8 cellular contexts compared by ENCODE assay signal in genomic region chr2:64606495-64607363, GRCh38. TPM values are rescaled to one million over a fixed set of nuclear protein-coding genes. Genes with fewer than 3 reads are reported as not detected.
DNase-seq lines count a peak whose midpoint lies in the region; ATAC-seq and TF ChIP-seq lines count a peak whose summit lies in the region.

No MANE protein-coding gene starts in this region.

- TF ChIP-seq POLR2A in erythroblast (IDR thresholded peaks at IDR 0.05; ENCODE audit: low read length) = peak; percentile 70

- peak overlapping the region; percentile 65 for H3K27ac Mint-ChIP-seq in activated CD8-positive, alpha-beta T cell treated with anti-CD3 and anti-CD28 coated beads, Interleukin-2, amount 10 ng/mL, durations not matched to agents 7 days and 5 days
- peak overlapping the region; percentile 54 to 56 for H3K27ac Mint-ChIP-seq in natural killer cell treated with Interleukin-12 subunit alpha and Interleukin-12 subunit beta and Interleukin-15 and Interleukin-18, amount 100 ng/mL, for 72 hours
- H3K27ac Mint-ChIP-seq in stimulated activated naive CD8-positive, alpha-beta T cell treated with anti-CD3 and anti-CD28 coated beads, Interleukin-15, amount 100 ng/mL, for 72 hours = peak overlapping the region in 1 of 2 donors; percentile 88

- peaks cover 7% of the 10 kb centered on the region for H3K36me3 Mint-ChIP-seq in activated CD8-positive, alpha-beta T cell treated with anti-CD3 and anti-CD28 coated beads, Interleukin-2, amount 10 ng/mL, durations not matched to agents 7 days and 5 days (ENCODE audit: low read depth)
- no peaks in the 10 kb centered on the region for H3K36me3 Mint-ChIP-seq in natural killer cell treated with Interleukin-12 subunit alpha and Interleukin-12 subunit beta and Interleukin-15 and Interleukin-18, amount 100 ng/mL, for 72 hours

- POLR2A ChIA-PET in activated CD8-positive, alpha-beta T cell treated with anti-CD3 and anti-CD28 coated beads, Interleukin-2, amount 10 ng/mL, durations not matched to agents 7 days and 5 days (lab: Charles Lee) = interaction anchor here (0.6 to 3.0 kb wide), 9 partner anchors 12 to 301 kb away, joined by 3 to 19 read pairs (median 4); partner anchors contain the start of gene SERTAD2

- peak; percentile 83 for ATAC-seq in GM21447 (IDR thresholded peaks at IDR 0.05; ENCODE audit: unreplicated experiment)
- ATAC-seq in activated CD8-positive, alpha-beta T cell treated with anti-CD3 and anti-CD28 coated beads, Interleukin-2, amount 10 ng/mL, durations not matched to agents 7 days and 5 days = peak; percentile 93
- peak; percentile 96 to 97 for ATAC-seq in natural killer cell treated with Interleukin-12 subunit alpha and Interleukin-12 subunit beta and Interleukin-15 and Interleukin-18, amount 100 ng/mL, for 72 hours
- ATAC-seq in stimulated activated naive CD8-positive, alpha-beta T cell treated with anti-CD3 and anti-CD28 coated beads, Interleukin-15, amount 100 ng/mL, for 72 hours = peak; percentile 96

- peaks cover 4% of the 10 kb centered on the region for H3K9me3 Mint-ChIP-seq in activated CD8-positive, alpha-beta T cell treated with anti-CD3 and anti-CD28 coated beads, Interleukin-2, amount 10 ng/mL, durations not matched to agents 7 days and 5 days (ENCODE audit: insufficient read depth)
- H3K9me3 Mint-ChIP-seq in natural killer cell treated with Interleukin-12 subunit alpha and Interleukin-12 subunit beta and Interleukin-15 and Interleukin-18, amount 100 ng/mL, for 72 hours = no peaks in the 10 kb centered on the region
- H3K9me3 Mint-ChIP-seq in stimulated activated naive CD8-positive, alpha-beta T cell treated with anti-CD3 and anti-CD28 coated beads, Interleukin-15, amount 100 ng/mL, for 72 hours = peaks cover 11 to 13% of the 10 kb centered on the region in 2 donors

- H3K4me3 Mint-ChIP-seq in activated CD8-positive, alpha-beta T cell treated with anti-CD3 and anti-CD28 coated beads, Interleukin-2, amount 10 ng/mL, durations not matched to agents 7 days and 5 days = peak overlapping the region; percentile 34
- H3K4me3 Mint-ChIP-seq in natural killer cell treated with Interleukin-12 subunit alpha and Interleukin-12 subunit beta and Interleukin-15 and Interleukin-18, amount 100 ng/mL, for 72 hours = peak overlapping the region; percentile 65
- H3K4me3 Mint-ChIP-seq in stimulated activated naive CD8-positive, alpha-beta T cell treated with anti-CD3 and anti-CD28 coated beads, Interleukin-15, amount 100 ng/mL, for 72 hours = peak overlapping the region; percentile 60 to 64

- CTCF ChIA-PET in activated CD8-positive, alpha-beta T cell treated with anti-CD3 and anti-CD28 coated beads, Interleukin-2, amount 10 ng/mL, durations not matched to agents 7 days and 5 days (lab: Charles Lee) = interaction anchor here (0.6 to 5.5 kb wide), 30 partner anchors 11 to 323 kb away, joined by 3 to 43 read pairs (median 4); partner anchors contain the start of genes AFTPH and SERTAD2

- peaks cover 8% of the 10 kb centered on the region for H3K27me3 Mint-ChIP-seq in activated CD8-positive, alpha-beta T cell treated with anti-CD3 and anti-CD28 coated beads, Interleukin-2, amount 10 ng/mL, durations not matched to agents 7 days and 5 days (ENCODE audit: low read depth)
- no peaks in the 10 kb centered on the region for H3K27me3 Mint-ChIP-seq in natural killer cell treated with Interleukin-12 subunit alpha and Interleukin-12 subunit beta and Interleukin-15 and Interleukin-18, amount 100 ng/mL, for 72 hours
- H3K27me3 Mint-ChIP-seq in stimulated activated naive CD8-positive, alpha-beta T cell treated with anti-CD3 and anti-CD28 coated beads, Interleukin-15, amount 100 ng/mL, for 72 hours = peaks cover 7% of the 10 kb centered on the region

- H3K4me1 Mint-ChIP-seq in activated CD8-positive, alpha-beta T cell treated with anti-CD3 and anti-CD28 coated beads, Interleukin-2, amount 10 ng/mL, durations not matched to agents 7 days and 5 days (ENCODE audit: low read depth) = peaks cover 25% of the 10 kb centered on the region
- peaks cover 18 to 27% of the 10 kb centered on the region in 2 donors for H3K4me1 Mint-ChIP-seq in natural killer cell treated with Interleukin-12 subunit alpha and Interleukin-12 subunit beta and Interleukin-15 and Interleukin-18, amount 100 ng/mL, for 72 hours (ENCODE audit: low read depth in 2 of 2)
- H3K4me1 Mint-ChIP-seq in stimulated activated naive CD8-positive, alpha-beta T cell treated with anti-CD3 and anti-CD28 coated beads, Interleukin-15, amount 100 ng/mL, for 72 hours = peaks cover 39% of the 10 kb centered on the region

- DNase-seq in DMS153 (lab: John Stamatoyannopoulos, UW) (peak; percentile 26), HuH-7 (ENCODE audit: low spot score) (peak; percentile 37), erythroblast (lab: John Stamatoyannopoulos, UW) (peak; percentile 87 to 88), NCI-H2081 treated with DMSO at 0.1 percent for 48 hours (lab: John Stamatoyannopoulos, UW) (no peak)
- DNase-seq in activated CD8-positive, alpha-beta T cell treated with anti-CD3 and anti-CD28 coated beads, Interleukin-2, amount 10 ng/mL, durations not matched to agents 7 days and 5 days = peak; percentile 94
- DNase-seq in natural killer cell treated with Interleukin-12 subunit alpha and Interleukin-12 subunit beta and Interleukin-15 and Interleukin-18, amount 100 ng/mL, for 72 hours (ENCODE audit: low spot score) = peak; percentile 92
- DNase-seq in stimulated activated naive CD8-positive, alpha-beta T cell treated with anti-CD3 and anti-CD28 coated beads, Interleukin-15, amount 100 ng/mL, for 72 hours = peak; percentile 84 to 96

RNA-seq across cellular contexts. Expression of gene SERTAD2, which starts 47.0 kb away (rescaled TPM):
- total RNA-seq in activated CD8-positive, alpha-beta T cell treated with anti-CD3 and anti-CD28 coated beads, Interleukin-2, amount 10 ng/mL, durations not matched to agents 7 days and 5 days = 10 to 100 TPM; 21.4 to 21.8 TPM
- 10 to 100 TPM; 15.6 to 23.9 TPM for total RNA-seq in natural killer cell treated with Interleukin-12 subunit alpha and Interleukin-12 subunit beta and Interleukin-15 and Interleukin-18, amount 100 ng/mL, for 72 hours
